1 cellular context compared by ENCODE assay signal in the genomic region with DNA sequence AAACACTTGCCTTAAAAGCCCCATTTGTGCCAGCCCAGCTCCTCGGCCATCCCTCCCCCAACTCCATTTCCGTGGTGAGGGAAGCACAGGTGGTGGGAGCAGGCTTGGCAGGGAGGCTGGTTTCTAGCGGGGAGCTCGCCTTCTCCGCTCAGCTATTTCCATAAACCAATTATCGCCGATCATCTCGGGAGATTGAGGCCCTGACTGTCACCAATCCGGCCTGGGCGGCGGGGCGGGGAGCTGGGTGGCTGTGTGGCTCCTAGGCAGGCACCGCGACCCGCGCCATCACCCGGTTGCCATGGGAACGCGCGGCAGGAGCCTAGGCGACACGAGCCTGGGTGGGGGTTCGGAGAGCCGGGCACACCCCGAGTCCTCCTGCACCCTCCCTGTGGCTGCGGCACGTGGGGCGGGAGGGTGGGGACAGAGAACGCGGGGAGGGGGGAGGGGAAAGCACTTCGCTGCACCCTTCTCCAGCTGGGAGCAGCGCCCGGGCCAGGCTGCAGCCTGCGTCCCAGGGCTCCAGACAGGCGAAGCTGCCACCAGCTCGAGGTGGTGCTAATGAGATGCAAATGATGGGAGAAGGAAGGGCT.
TF ChIP-seq lines count a peak whose summit lies in the region.

No MANE protein-coding gene starts in this region.

TF ChIP-seq in IMR-90, 13 proteins besides CTCF, POLR2A, EP300 and RAD21 (continued from another document):
- no peak for TF ChIP-seq FOS (IDR thresholded peaks at IDR 0.05; ENCODE audit: low read depth, low read length)
